ENCODE assay signal across 8 cellular contexts in genomic region chr3:40179016-40179415, GRCh38.
DNase-seq lines count a peak whose midpoint lies in the region; ATAC-seq and TF ChIP-seq lines count a peak whose summit lies in the region.

No MANE protein-coding gene starts in this region.

- no peaks in the 10 kb centered on the region for H4K20me1 ChIP-seq in GM23338 (replicated peaks; ENCODE audit: insufficient read depth)

- no peaks in the 10 kb centered on the region for H3K9me3 ChIP-seq in Caco-2

- BruUV-seq in Caco-2 (replicated peaks; lab: Mats Ljungman, UMichigan) = no TSS peak

- TF ChIP-seq CTCF in Caco-2 (IDR thresholded peaks at IDR 0.05; ENCODE audit: insufficient read depth in 1 of 2, low read depth in 1 of 2, low read length in 1 of 2, severe bottlenecking in 1 of 2, unreplicated experiment in 1 of 2) (peak; percentile 69 to 73), GM23338 (conservative IDR thresholded peaks at IDR 0.05; ENCODE audit: low read depth in 2 of 2) (peak; percentile 71 to 86), WI38 (IDR thresholded peaks at IDR 0.05; ENCODE audit: low read depth, low read length) (peak; percentile 62)

- H3K4me1 ChIP-seq in Caco-2 = no peaks in the 10 kb centered on the region
- H3K4me1 ChIP-seq in GM23338 (ENCODE audit: insufficient read depth) = peaks cover 9% of the 10 kb centered on the region; the same call in 1 of the 2 replicates

- H3K4me1 Mint-ChIP-seq in Caco-2 (ENCODE audit: low read depth, unreplicated experiment) (no peaks in the 10 kb centered on the region), GM23338 (peaks cover 7% of the 10 kb centered on the region)

- H3K36me3 Mint-ChIP-seq in Caco-2 (ENCODE audit: insufficient read depth, unreplicated experiment) (no peaks in the 10 kb centered on the region), GM23338 (ENCODE audit: low read depth) (no peaks in the 10 kb centered on the region)

- H3K4me2 ChIP-seq in GM23338 = no peak overlapping the region

- H2AFZ ChIP-seq in GM23338 = 0 out of 2 replicates have a peak overlapping the region, but pooled peaks have one; percentile 8

- H3K9me3 Mint-ChIP-seq in Caco-2 (ENCODE audit: unreplicated experiment) (no peaks in the 10 kb centered on the region), GM23338 (no peaks in the 10 kb centered on the region; the same call in 2 of the 3 replicates)

- CTCF ChIA-PET in Caco-2 (lab: Charles Lee) = interaction anchor here (0.6 to 1.1 kb wide), 4 partner anchors 13 to 454 kb away, joined by 3 to 6 read pairs (median 4); no protein-coding TSS in a partner anchor

- ATAC-seq in GM23338 = peak; percentile 85
- ATAC-seq in HG02870 (IDR thresholded peaks at IDR 0.05; ENCODE audit: unreplicated experiment) = no peak

- H3K27ac Mint-ChIP-seq in Caco-2 (ENCODE audit: unreplicated experiment) (no peak overlapping the region), GM23338 (no peak overlapping the region)

- H3K27me3 Mint-ChIP-seq in Caco-2 (ENCODE audit: insufficient read depth, unreplicated experiment) = peaks cover 7% of the 10 kb centered on the region
- peaks cover 3% of the 10 kb centered on the region for H3K27me3 Mint-ChIP-seq in GM23338 (ENCODE audit: insufficient read depth, low read depth, poor library complexity)

- H3K4me3 ChIP-seq in Caco-2 (ENCODE audit: low read depth, low read length) (no peak overlapping the region), GM23338 (no peak overlapping the region), WI38 (ENCODE audit: low read depth, low read length) (no peak overlapping the region)

- no peaks in the 10 kb centered on the region for H3K79me2 ChIP-seq in GM23338 (replicated peaks; ENCODE audit: insufficient read depth)

- H3K27ac ChIP-seq in GM23338 (ENCODE audit: low read depth) = no peak overlapping the region
- no peak overlapping the region for H3K27ac ChIP-seq in caudate nucleus (ENCODE audit: low read depth, low read length)

- H3K27me3 ChIP-seq in Caco-2 (replicated peaks; ENCODE audit: control insufficient read depth, insufficient read depth, low read length) (no peaks in the 10 kb centered on the region), GM23338 (ENCODE audit: insufficient read depth) (no peaks in the 10 kb centered on the region)

- POLR2A ChIA-PET in Caco-2 (lab: Charles Lee) = no interaction called here

- H3K36me3 ChIP-seq in Caco-2 (ENCODE audit: control insufficient read depth, insufficient read depth, low read length) (no peaks in the 10 kb centered on the region), GM23338 (ENCODE audit: insufficient read depth) (no peaks in the 10 kb centered on the region)

- intact Hi-C loops in Caco-2 (cut with micrococcal nuclease; ENCODE audit: unreplicated experiment) = loop anchor here (1.0 to 10.0 kb wide), 5 partner anchors 164 to 638 kb away; no protein-coding TSS in a partner anchor

- H3F3A ChIP-seq in GM23338 (replicated peaks; ENCODE audit: low read depth) = no peaks in the 10 kb centered on the region

- peak; percentile 59 to 74 for DNase-seq in Caco-2
- DNase-seq in GM23338 (ENCODE audit: low spot score) = peak; percentile 86
- DNase-seq in NCI-H187 treated with DMSO at 0.1 percent for 48 hours (lab: John Stamatoyannopoulos, UW) = peak; percentile 11
- peak in 56 of 61 donors; percentile 7 to 86 (median 52) for DNase-seq in caudate nucleus (lab: John Stamatoyannopoulos, UW)
- DNase-seq in kidney glomerular epithelial cell (lab: John Stamatoyannopoulos, UW) = peak; percentile 75
- DNase-seq in stimulated activated CD4-positive, alpha-beta T cell treated with anti-CD3 and anti-CD28 coated beads, Interleukin-4, amount 100 ng/mL, for 1 hour = peak; percentile 56

- H3K4me3 Mint-ChIP-seq in Caco-2 (ENCODE audit: unreplicated experiment) (no peak overlapping the region), GM23338 (no peak overlapping the region)

- 0 out of 2 replicates have a peak, but pooled peaks cover 4% of the 10 kb centered on the region for H3K9me2 ChIP-seq in GM23338 (ENCODE audit: insufficient read depth)

TF ChIP-seq in GM23338, 12 proteins besides CTCF, POLR2A, EP300 and RAD21:
- TF ChIP-seq ZNF462 (CRISPR knock-in tag; IDR thresholded peaks at IDR 0.05) (0 out of 2 replicates have a peak, but pooled peaks have one; percentile 7), EZH2phosphoT487 (IDR thresholded peaks at IDR 0.05; ENCODE audit: unreplicated experiment) (no peak)

Comparison
In these comparisons a context has a peak if more than half of its experiments do, and no peak if none do; other contexts are left out.
1. DNase-seq: peak in every context shown above with its lines; median percentile 86 in GM23338; 75 in kidney glomerular epithelial cell; 66 in Caco-2; 56 in stimulated activated CD4-positive, alpha-beta T cell treated with anti-CD3 and anti-CD28 coated beads, Interleukin-4, amount 100 ng/mL, for 1 hour; 52 in caudate nucleus; 11 in NCI-H187 treated with DMSO at 0.1 percent for 48 hours.